Comparison of ENCODE assay signal across 24 cellular contexts in the genomic region with DNA sequence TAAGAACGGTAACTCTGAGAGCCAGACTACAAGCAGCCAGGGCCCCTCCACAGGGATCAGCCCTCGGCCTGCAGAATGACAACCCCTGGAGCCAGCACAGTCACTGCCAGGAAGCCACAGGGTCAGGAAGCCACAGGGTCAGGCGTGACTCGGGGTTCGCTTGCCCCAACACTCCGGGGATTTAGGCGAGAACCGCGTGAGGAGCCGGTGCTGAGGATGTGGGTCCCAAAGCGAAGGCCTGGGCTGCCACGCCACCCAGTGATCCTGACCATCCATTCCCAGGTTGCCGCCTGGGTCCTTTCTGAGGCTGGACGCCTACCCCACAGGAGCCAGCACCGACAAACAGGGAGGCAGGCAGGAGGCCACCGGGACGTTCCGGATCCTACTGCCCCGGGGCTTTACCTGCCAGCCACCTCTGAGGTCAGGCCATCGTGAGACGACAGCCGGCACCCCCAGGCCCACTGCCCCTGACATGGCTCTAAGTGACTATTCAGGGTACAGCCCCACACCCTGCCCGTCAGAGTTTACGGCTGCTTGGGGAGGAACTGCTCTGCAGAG.
DNase-seq lines count a peak whose midpoint lies in the region; ATAC-seq and TF ChIP-seq lines count a peak whose summit lies in the region.
"Had no signal": no experiment of that assay in that cellular context is flagged by ENCODE, and none has a peak within 500 bp of the region (broad histone marks: within the 10 kb centered on the region; RNA-seq: fewer than 3 reads in every experiment).

No MANE protein-coding gene starts in this region.

- TF ChIP-seq POLR2A in vagina (IDR thresholded peaks at IDR 0.05), result no peak

- H3K27ac ChIP-seq in WERI-Rb-1, result peak overlapping the region; percentile 70
- H3K27ac ChIP-seq in right cardiac atrium (ENCODE audit: low read length), result peak overlapping the region; percentile 23
- H3K27ac ChIP-seq in vagina, result peak overlapping the region; percentile 70
- H3K27ac ChIP-seq: ascending aorta had no signal

- H3K4me3 ChIP-seq in WERI-Rb-1 (ENCODE audit: low read depth, low read length), result no peak overlapping the region
- no peak overlapping the region for H3K4me3 ChIP-seq in right cardiac atrium (ENCODE audit: low read length)
- H3K4me3 ChIP-seq in vagina, result no peak overlapping the region
- H3K4me3 ChIP-seq: ascending aorta, smooth muscle cell had no signal

- peaks cover 5% of the 10 kb centered on the region for H3K4me1 ChIP-seq in right cardiac atrium (ENCODE audit: control insufficient read depth, insufficient read depth, low read length)
- peaks cover 8% of the 10 kb centered on the region for H3K4me1 ChIP-seq in vagina
- H3K4me1 ChIP-seq: ascending aorta had no signal

- DNase-seq in ELR (ENCODE audit: low read depth), result peak; percentile 38
- DNase-seq in WERI-Rb-1, result no peak
- DNase-seq in right cardiac atrium, result peak in 2 of 3 donors; percentile 65 to 69
- no peak for DNase-seq in vagina (ENCODE audit: extremely low spot score in 2 of 2)
- DNase-seq in NCI-H146 treated with DMSO at 0.1 percent for 48 hours (lab: John Stamatoyannopoulos, UW; ENCODE audit: unreplicated experiment), result no peak
- DNase-seq in NK-92 (lab: John Stamatoyannopoulos, UW; ENCODE audit: unreplicated experiment), result no peak
- no peak for DNase-seq in activated T-cell treated with anti-CD3 and anti-CD28 coated beads for 4 hours
- DNase-seq: activated CD4-positive, alpha-beta T cell treated with anti-CD3 and anti-CD28 coated beads for 48 hours; activated naive CD4-positive, alpha-beta T cell treated with Interleukin-2 at 50 U/mL for 16 hours; activated T-cell treated with anti-CD3 and anti-CD28 coated beads, Interleukin-2, amount 50 U/mL, for 48 hours; central memory CD4-positive, alpha-beta T cell; dermis blood vessel endothelial cell; GDM1; Karpas-422; mesendoderm; NCI-H187 treated with DMSO at 0.1 percent for 48 hours; NCI-H526 treated with DMSO at 0.1 percent for 48 hours; RPMI8226; stimulated activated CD4-positive, alpha-beta T cell treated with anti-CD3 and anti-CD28 coated beads, Interleukin-4, amount 100 ng/mL, for 1 hour; stimulated activated naive B cell treated with anti-CD40 and anti-IgM and Interleukin-4, amounts not matched to agents 10 μg/mL and 1 μg/mL and 100 μg/mL, for 72 hours; T-helper 17 cell had no signal

- H3K27me3 ChIP-seq in WERI-Rb-1 (ENCODE audit: insufficient read depth, low read depth, severe bottlenecking), result no peaks in the 10 kb centered on the region
- H3K27me3 ChIP-seq in right cardiac atrium (ENCODE audit: control insufficient read depth, insufficient read depth), result no peaks in the 10 kb centered on the region
- H3K27me3 ChIP-seq in vagina, result no peaks in the 10 kb centered on the region
- H3K27me3 ChIP-seq: ascending aorta had no signal

- H3K36me3 ChIP-seq in WERI-Rb-1 (peaks cover 18% of the 10 kb centered on the region), vagina (no peaks in the 10 kb centered on the region)

- no peak for TF ChIP-seq CTCF in WERI-Rb-1 (IDR thresholded peaks at IDR 0.05; ENCODE audit: low read depth, low read length)
- TF ChIP-seq CTCF in vagina (IDR thresholded peaks at IDR 0.05), result no peak

- H3K9me3 ChIP-seq in WERI-Rb-1 (ENCODE audit: severe bottlenecking), result no peaks in the 10 kb centered on the region
- H3K9me3 ChIP-seq in right cardiac atrium (ENCODE audit: control insufficient read depth, low read length), result no peaks in the 10 kb centered on the region
- H3K9me3 ChIP-seq in vagina, result no peaks in the 10 kb centered on the region
- H3K9me3 ChIP-seq: ascending aorta, SK-N-SH had no signal

- 64% methylated on average over 24 of the region's 24 CpGs for WGBS in right cardiac atrium

- intact Hi-C loops in right cardiac atrium (cut with DNase I), result loop anchor here in 1 of 4 donors (10.0 kb wide), 1 partner anchor 234 kb away; no protein-coding TSS in a partner anchor
- intact Hi-C loops in vagina (cut with DNase I), result no loop called here

- peak; percentile 2 to 42 for ATAC-seq in right cardiac atrium
- ATAC-seq: stimulated activated naive B cell treated with anti-CD40 and anti-IgM and Interleukin-4, amounts not matched to agents 10 μg/mL and 1 μg/mL and 100 μg/mL, for 72 hours; T-helper 17 cell had no signal

Comparison
In these comparisons a context has a peak if more than half of its experiments do, and no peak if none do; other contexts are left out.
1. DNase-seq: peak in ELR (single experiment) and right cardiac atrium (2 of 3); none in WERI-Rb-1 (single experiment), vagina (0 of 2), NCI-H146 treated with DMSO at 0.1 percent for 48 hours (single experiment), NK-92 (single experiment) and activated T-cell treated with anti-CD3 and anti-CD28 coated beads for 4 hours (single experiment).
2. Peak in every context shown above with its lines, with median percentiles within 50 percentile points of each other: H3K27ac ChIP-seq.